8 cellular contexts compared by ENCODE assay signal in the genomic region with DNA sequence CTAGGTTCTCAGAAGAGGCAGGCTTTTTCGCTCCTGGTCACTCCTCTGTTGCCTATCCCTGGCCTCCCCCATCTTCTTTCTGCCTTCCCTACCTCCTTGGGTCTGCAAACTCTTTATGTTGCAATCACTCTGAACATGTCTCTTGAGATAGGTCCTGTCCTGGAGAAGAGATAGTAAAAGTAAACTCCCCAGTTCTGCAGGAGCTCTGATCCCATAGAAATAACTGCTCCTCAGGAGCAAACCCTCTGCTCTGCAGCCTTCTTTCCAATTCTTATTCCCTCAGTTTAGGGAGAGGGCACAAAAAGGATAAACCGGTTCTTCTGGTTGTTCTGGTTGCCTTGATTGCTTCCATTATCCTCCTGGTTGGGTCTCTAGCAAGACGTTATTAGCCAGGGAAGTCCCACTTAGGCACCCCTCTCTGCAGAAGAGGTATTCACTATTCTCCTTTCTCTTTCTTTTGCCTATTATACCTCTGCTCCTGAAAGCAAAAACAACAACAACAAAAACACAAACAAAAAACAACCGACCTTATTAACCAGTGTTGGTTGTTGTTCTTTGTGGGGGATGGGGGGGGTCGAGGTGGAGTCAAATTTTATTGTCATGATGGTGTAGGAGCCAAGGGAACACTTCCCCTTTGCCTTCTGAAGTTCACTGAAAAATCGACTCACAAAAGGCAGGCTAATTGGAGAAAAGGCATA. TPM values are rescaled to one million over a fixed set of nuclear protein-coding genes. Genes with fewer than 3 reads are reported as not detected.
DNase-seq lines count a peak whose midpoint lies in the region; ATAC-seq and TF ChIP-seq lines count a peak whose summit lies in the region.

No MANE protein-coding gene starts in this region.

- H3K9me3 Mint-ChIP-seq in Calu3 (ENCODE audit: low read depth, unreplicated experiment) = peaks cover 3% of the 10 kb centered on the region

- peak overlapping the region; percentile 95 for H3K4me3 Mint-ChIP-seq in Calu3 (ENCODE audit: low read depth, unreplicated experiment)

- intact Hi-C loops in Calu3 (cut with micrococcal nuclease; ENCODE audit: unreplicated experiment) = no loop called here
- intact Hi-C loops in body of pancreas (cut with DNase I) = no loop called here

- H2AFZ ChIP-seq in MM.1S (ENCODE audit: low read length) = no peak overlapping the region

- H3K4me2 ChIP-seq in MM.1S (ENCODE audit: low read depth, low read length) = peak overlapping the region; percentile 93

- WGBS in body of pancreas, 2 donors = 15 to 17% methylated on average over 6 of the region's 6 CpGs
- 3 to 6% methylated on average over 6 of the region's 6 CpGs for WGBS in upper lobe of left lung, 2 donors

- peaks cover 67% of the 10 kb centered on the region for H3K36me3 Mint-ChIP-seq in Calu3 (ENCODE audit: insufficient read depth, unreplicated experiment)

- peak overlapping the region; percentile 100 for H3K27ac Mint-ChIP-seq in Calu3 (ENCODE audit: unreplicated experiment)

- peaks cover 55% of the 10 kb centered on the region for H3K4me1 Mint-ChIP-seq in Calu3 (ENCODE audit: low read depth, unreplicated experiment)

- ATAC-seq in body of pancreas = peak; percentile 19
- ATAC-seq in upper lobe of left lung (ENCODE audit: low FRiP score in 2 of 2) = peak in 1 of 2 donors; percentile 57
- ATAC-seq in HG02852 (IDR thresholded peaks at IDR 0.05; ENCODE audit: unreplicated experiment) = no peak

- no peaks in the 10 kb centered on the region for H3K9me3 ChIP-seq in MM.1S (replicated peaks; ENCODE audit: insufficient read depth, low read length)
- peaks cover 0 to 6% (median 0%) of the 10 kb centered on the region in 3 donors for H3K9me3 ChIP-seq in body of pancreas
- no peaks in the 10 kb centered on the region for H3K9me3 ChIP-seq in upper lobe of left lung

- H4K20me1 ChIP-seq in MM.1S (ENCODE audit: insufficient read depth, low read length) = no peaks in the 10 kb centered on the region

- CTCF ChIA-PET in Calu3 (lab: Charles Lee) = interaction anchor here (0.6 kb wide), 1 partner anchor 1225 kb away, joined by 6 read pairs; no protein-coding TSS in a partner anchor

- no peak for TF ChIP-seq EP300 in upper lobe of left lung (IDR thresholded peaks at IDR 0.05)

- peak overlapping the region; percentile 40; the same call in 1 of the 2 replicates for H3K9ac ChIP-seq in MM.1S (ENCODE audit: low read length)

- peaks cover 23% of the 10 kb centered on the region for H3F3A ChIP-seq in MM.1S (ENCODE audit: insufficient read depth, low read length)

- no peaks in the 10 kb centered on the region for H3K36me3 ChIP-seq in MM.1S (replicated peaks; ENCODE audit: insufficient read depth, low read length)
- H3K36me3 ChIP-seq in body of pancreas (replicated peaks in 1 of 2; ENCODE audit: insufficient read depth in 1 of 2, low read depth in 2 of 2) = peaks cover 0 to 3% of the 10 kb centered on the region in 2 donors
- peaks cover 0 to 31% (median 17%) of the 10 kb centered on the region in 4 donors for H3K36me3 ChIP-seq in upper lobe of left lung

- peak; percentile 38 for DNase-seq in Calu3
- DNase-seq in MM.1S = no peak
- DNase-seq in body of pancreas = peak in 1 of 4 donors; percentile 12
- peak; percentile 75 for DNase-seq in left kidney (ENCODE audit: low read depth, low spot score)
- peak in 1 of 2 donors; percentile 44 for DNase-seq in upper lobe of left lung
- DNase-seq in NCI-H2107 (lab: John Stamatoyannopoulos, UW) = no peak
- DNase-seq in GM10266 (ENCODE audit: extremely low spot score) = no peak

- TF ChIP-seq POLR2A in body of pancreas (IDR thresholded peaks at IDR 0.05) (no peak), upper lobe of left lung (IDR thresholded peaks at IDR 0.05) (no peak)

- no peaks in the 10 kb centered on the region for H3K27me3 Mint-ChIP-seq in Calu3 (ENCODE audit: unreplicated experiment)

- no TSS peak for BruUV-seq in Calu3 (replicated peaks; lab: Mats Ljungman, UMichigan)

- TF ChIP-seq CTCF in Calu3 (IDR thresholded peaks at IDR 0.05; ENCODE audit: unreplicated experiment) = no peak
- no peak for TF ChIP-seq CTCF in MM.1S (IDR thresholded peaks at IDR 0.05; ENCODE audit: low read length)
- TF ChIP-seq CTCF in body of pancreas (IDR thresholded peaks at IDR 0.05) = no peak
- TF ChIP-seq CTCF in upper lobe of left lung (IDR thresholded peaks at IDR 0.05) = no peak
- no peak for TF ChIP-seq CTCF in GM10266 (IDR thresholded peaks at IDR 0.05; ENCODE audit: control insufficient read depth, insufficient read depth, low read depth, missing control alignments)

- peaks cover 30% of the 10 kb centered on the region for H3K4me1 ChIP-seq in MM.1S (ENCODE audit: low read length)
- H3K4me1 ChIP-seq in body of pancreas = peaks cover 30% of the 10 kb centered on the region
- H3K4me1 ChIP-seq in upper lobe of left lung = peaks cover 51 to 65% (median 55%) of the 10 kb centered on the region in 4 donors

- peaks cover 11% of the 10 kb centered on the region for H3K79me2 ChIP-seq in MM.1S (ENCODE audit: low read length)

- no peaks in the 10 kb centered on the region for H3K27me3 ChIP-seq in MM.1S (replicated peaks; ENCODE audit: insufficient read depth, low read length)
- H3K27me3 ChIP-seq in body of pancreas = no peaks in the 10 kb centered on the region
- no peaks in the 10 kb centered on the region for H3K27me3 ChIP-seq in upper lobe of left lung

- H3K9me2 ChIP-seq in MM.1S (replicated peaks; ENCODE audit: insufficient read depth, low read length) = no peaks in the 10 kb centered on the region

- H3K27ac ChIP-seq in MM.1S (ENCODE audit: low read length) (no peak overlapping the region), body of pancreas (peak overlapping the region; percentile 74 to 89 (median 82)), upper lobe of left lung (peak overlapping the region; percentile 89 to 95 (median 94))

- peak overlapping the region; percentile 52 for H3K4me3 ChIP-seq in MM.1S (ENCODE audit: low read length)
- H3K4me3 ChIP-seq in body of pancreas = peak overlapping the region; percentile 9 to 42
- H3K4me3 ChIP-seq in upper lobe of left lung = peak overlapping the region; percentile 41 to 61 (median 52)

RNA-seq across cellular contexts. Expression of a gene that starts 1.0 kb away (rescaled TPM):
- total RNA-seq in Calu3 (2022) = 20.6 and 26.1 TPM in 2 replicates
- 1 to 10 TPM; 3.9 to 4.0 TPM for total RNA-seq in body of pancreas
- 10 to 100 TPM in 5 of 6 donors, 1 to 10 TPM in 1; 9.0 to 22.0 (median 14.7) TPM for total RNA-seq in upper lobe of left lung

RNA-seq across cellular contexts. Expression of a gene that starts 33.1 kb away (rescaled TPM):
- total RNA-seq in Calu3 (2022) (not detected in 2 replicates), body of pancreas (not detected), upper lobe of left lung (not detected)

Comparison
In these comparisons a context has a peak if more than half of its experiments do, and no peak if none do; other contexts are left out.
1. DNase-seq: peak in Calu3 (single experiment) and left kidney (single experiment); none in MM.1S (single experiment), NCI-H2107 (single experiment) and GM10266 (single experiment).
2. Peak in every context shown above with its lines, with median percentiles within 50 percentile points of each other: H3K4me3 ChIP-seq.